In genomic region chr16:1007284-1007850, GRCh38 we compare ENCODE assay signal across 25 cellular contexts. TPM values are rescaled to one million over a fixed set of nuclear protein-coding genes. Genes with fewer than 3 reads are reported as not detected.
A peak's percentile ranks its signal among the peaks of the same experiment; 100 is the strongest.
DNase-seq lines count a peak whose midpoint lies in the region; ATAC-seq, FAIRE-seq and TF ChIP-seq lines count a peak whose summit lies in the region.
"Had no signal": no experiment of that assay in that cellular context is flagged by ENCODE, and none has a peak within 500 bp of the region (broad histone marks: within the 10 kb centered on the region; RNA-seq: fewer than 3 reads in every experiment).

No MANE protein-coding gene starts in this region.

- 0% methylated on average over 2 of the region's 16 CpGs for WGBS in HepG2 (ENCODE audit: low lambda C conversion rate)
- WGBS in right lobe of liver (ENCODE audit: insufficient coverage, low coverage, low lambda C conversion rate, missing lambda C conversion rate) = 0% methylated on average over 1 of the region's 16 CpGs
- 43 to 58% (median 45%) methylated on average over 7 to 16 of the region's 16 CpGs for WGBS in stomach, 5 donors

- no peak overlapping the region for H3K9ac ChIP-seq in HepG2 (ENCODE audit: insufficient read depth, low read depth, low read length)

- H3K4me2 ChIP-seq in HepG2 (ENCODE audit: low read depth, low read length) (no peak overlapping the region), PC-9 (peak overlapping the region; percentile 35; the same call in 1 of the 2 replicates)

- H3K27ac Mint-ChIP-seq in Caco-2 (ENCODE audit: unreplicated experiment) (no peak overlapping the region), glutamatergic neuron (ENCODE audit: unreplicated experiment) (no peak overlapping the region)
- H3K27ac Mint-ChIP-seq: CD8-positive, alpha-beta memory T cell had no signal

- H3K4me1 Mint-ChIP-seq in Caco-2 (ENCODE audit: low read depth, unreplicated experiment) (no peaks in the 10 kb centered on the region), glutamatergic neuron (ENCODE audit: low read depth, unreplicated experiment) (no peaks in the 10 kb centered on the region)

- H3K4me1 ChIP-seq in HepG2 (ENCODE audit: insufficient read depth, low read length) (no peaks in the 10 kb centered on the region), right lobe of liver (no peaks in the 10 kb centered on the region), PC-9 (replicated peaks; ENCODE audit: insufficient read depth) (peaks cover 28% of the 10 kb centered on the region), stomach (peaks cover 0 to 15% (median 9%) of the 10 kb centered on the region in 4 donors), Caco-2 (0 out of 2 replicates have a peak, but pooled peaks cover 6% of the 10 kb centered on the region)

- POLR2A ChIA-PET in HepG2 (lab: Yijun Ruan, JAX) = no interaction called here
- POLR2A ChIA-PET in PC-9 (lab: Charles Lee; ENCODE audit: unreplicated experiment) = interaction anchor here (0.6 kb wide), 1 partner anchor 13 kb away, joined by 3 read pairs; no protein-coding TSS in a partner anchor
- POLR2A ChIA-PET in Caco-2 (lab: Charles Lee) = no interaction called here

- H3K27me3 ChIP-seq in HepG2 (ENCODE audit: control insufficient read depth in 1 of 2, insufficient read depth in 2 of 2, low read length in 2 of 2) (peaks cover 31 to 85% of the 10 kb centered on the region in 2 experiments), right lobe of liver (no peaks in the 10 kb centered on the region), PC-9 (ENCODE audit: insufficient read depth, low read depth) (peaks cover 35% of the 10 kb centered on the region), stomach (peaks cover 2 to 56% (median 29%) of the 10 kb centered on the region in 3 donors), Caco-2 (replicated peaks; ENCODE audit: control insufficient read depth, insufficient read depth, low read length) (peaks cover 2% of the 10 kb centered on the region)

- no peak overlapping the region for H2AFZ ChIP-seq in HepG2 (ENCODE audit: low read length)
- H2AFZ ChIP-seq in PC-9 = no peak overlapping the region

- no peak for TF ChIP-seq CTCF in HepG2 (CRISPR knock-in tag; IDR thresholded peaks at IDR 0.05)
- no peak for TF ChIP-seq CTCF in right lobe of liver (IDR thresholded peaks at IDR 0.05)
- no peak for TF ChIP-seq CTCF in PC-9 (conservative IDR thresholded peaks at IDR 0.05)
- TF ChIP-seq CTCF in stomach (IDR thresholded peaks at IDR 0.05) = no peak
- TF ChIP-seq CTCF in Caco-2 (IDR thresholded peaks at IDR 0.05; ENCODE audit: insufficient read depth in 1 of 2, low read depth in 1 of 2, low read length in 1 of 2, severe bottlenecking in 1 of 2, unreplicated experiment in 1 of 2) = no peak
- TF ChIP-seq CTCF in glutamatergic neuron (IDR thresholded peaks at IDR 0.05; ENCODE audit: partially characterized antibody, unreplicated experiment) = no peak

- H3K9me3 ChIP-seq in HepG2 (ENCODE audit: low read length) (no peaks in the 10 kb centered on the region), right lobe of liver (no peaks in the 10 kb centered on the region), PC-9 (ENCODE audit: insufficient read depth, low read depth) (no peaks in the 10 kb centered on the region), stomach (no peaks in the 10 kb centered on the region), Caco-2 (no peaks in the 10 kb centered on the region)

- FAIRE-seq in HepG2 (lab: Jason Lieb, UNC) = no peak
- FAIRE-seq: K562 had no signal

- CTCF ChIA-PET in HepG2 (lab: Yijun Ruan, JAX; ENCODE audit: low intra/inter-chr PET ratio, low total read pairs) (no interaction called here), PC-9 (lab: Charles Lee) (interaction anchor here (0.6 kb wide), 1 partner anchor 11 kb away, joined by 3 read pairs; no protein-coding TSS in a partner anchor), Caco-2 (lab: Charles Lee) (no interaction called here)

- no peak overlapping the region for H3K27ac ChIP-seq in HepG2 (ENCODE audit: extremely low read length, insufficient read depth, low read length)
- no peak overlapping the region for H3K27ac ChIP-seq in right lobe of liver
- H3K27ac ChIP-seq in PC-9 = no peak overlapping the region
- H3K27ac ChIP-seq in stomach = no peak overlapping the region
- H3K27ac ChIP-seq: 22Rv1, C4-2B, SK-N-MC had no signal

- intact Hi-C loops in HepG2 (cut with micrococcal nuclease; ENCODE audit: unreplicated experiment) (no loop called here), right lobe of liver (cut with DNase I) (no loop called here), PC-9 (cut with micrococcal nuclease; ENCODE audit: unreplicated experiment) (no loop called here), stomach (cut with DNase I; ENCODE audit: low total_unique reads) (no loop called here), Caco-2 (cut with micrococcal nuclease; ENCODE audit: unreplicated experiment) (no loop called here)

- no peaks in the 10 kb centered on the region for H3K79me2 ChIP-seq in HepG2 (ENCODE audit: insufficient read depth, low read length)
- H3K79me2 ChIP-seq in PC-9 (ENCODE audit: low read depth) = no peaks in the 10 kb centered on the region

- DNase-seq in HepG2 (ENCODE audit: low spot score) = no peak
- no peak for DNase-seq in right lobe of liver
- DNase-seq in PC-9 = peak; percentile 67 to 90
- peak; percentile 11 for DNase-seq in glomerular visceral epithelial cell (ENCODE audit: extremely low spot score)
- DNase-seq in stomach = peak; percentile 55
- no peak for DNase-seq in Caco-2
- no peak for DNase-seq in glutamatergic neuron
- DNase-seq: AML-193; CD8-positive, alpha-beta memory T cell; EL; GF-D8; NCI-H1092; NCI-H1436; NCI-H187 treated with DMSO at 0.1 percent for 48 hours; NCI-H2227 treated with DMSO at 0.1 percent for 48 hours; NCI-H510A; NK-92 treated with Interleukin-12 subunit alpha and Interleukin-12 subunit beta, amount 100 ng/mL, for 24 hours; SHP77 treated with DMSO at 0.1 percent for 48 hours; SW 1271 had no signal

- no peaks in the 10 kb centered on the region for H3K36me3 Mint-ChIP-seq in Caco-2 (ENCODE audit: insufficient read depth, unreplicated experiment)
- no peaks in the 10 kb centered on the region for H3K36me3 Mint-ChIP-seq in glutamatergic neuron (ENCODE audit: unreplicated experiment)
- H3K36me3 Mint-ChIP-seq: CD8-positive, alpha-beta memory T cell had no signal

- no TSS peak for BruUV-seq in HepG2 (replicated peaks; lab: Mats Ljungman, UMichigan)
- BruUV-seq in PC-9 (replicated peaks; lab: Mats Ljungman, UMichigan) = no TSS peak
- no TSS peak for BruUV-seq in Caco-2 (replicated peaks; lab: Mats Ljungman, UMichigan)

- in situ Hi-C loops in HepG2 (cut with HindIII; ENCODE audit: extremely low pct_ligation_motif_present, low pct_unique_long_range_greater_than_20kb) = no loop called here

- peak; percentile 10; the same call in 1 of the 3 replicates for ATAC-seq in HepG2
- no peak for ATAC-seq in right lobe of liver
- ATAC-seq in GM19035 (IDR thresholded peaks at IDR 0.05; ENCODE audit: unreplicated experiment) = no peak
- ATAC-seq: K562 had no signal

- H3K4me3 ChIP-seq in HepG2 (replicated peaks in 1 of 3; ENCODE audit: insufficient read depth in 1 of 3, low read depth in 2 of 3, low read length in 3 of 3) (no peak overlapping the region), right lobe of liver (no peak overlapping the region), PC-9 (no peak overlapping the region), stomach (no peak overlapping the region), Caco-2 (ENCODE audit: low read depth, low read length) (no peak overlapping the region)
- H3K4me3 ChIP-seq: K562, SK-N-MC had no signal

- peaks cover 13% of the 10 kb centered on the region for H3K27me3 Mint-ChIP-seq in Caco-2 (ENCODE audit: insufficient read depth, unreplicated experiment)
- H3K27me3 Mint-ChIP-seq in glutamatergic neuron (ENCODE audit: unreplicated experiment) = peaks cover 5% of the 10 kb centered on the region

- H3K36me3 ChIP-seq in HepG2 (replicated peaks in 1 of 2; ENCODE audit: control insufficient read depth in 1 of 2, insufficient read depth in 2 of 2, low read length in 2 of 2) (no peaks in the 10 kb centered on the region), right lobe of liver (no peaks in the 10 kb centered on the region), PC-9 (ENCODE audit: low read depth) (no peaks in the 10 kb centered on the region), stomach (no peaks in the 10 kb centered on the region), Caco-2 (ENCODE audit: control insufficient read depth, insufficient read depth, low read length) (no peaks in the 10 kb centered on the region)

- H3K9me3 Mint-ChIP-seq in Caco-2 (ENCODE audit: unreplicated experiment) (no peaks in the 10 kb centered on the region), glutamatergic neuron (ENCODE audit: unreplicated experiment) (peaks cover 5% of the 10 kb centered on the region)
- H3K9me3 Mint-ChIP-seq: CD8-positive, alpha-beta memory T cell had no signal

- no peaks in the 10 kb centered on the region for H3K9me2 ChIP-seq in PC-9 (ENCODE audit: insufficient read depth)

- TF ChIP-seq EP300 in HepG2 (IDR thresholded peaks at IDR 0.05; ENCODE audit: low read depth in 2 of 2, low read length in 2 of 2) (no peak), HepG2 (CRISPR knock-in tag; IDR thresholded peaks at IDR 0.05; ENCODE audit: borderline replicate concordance) (no peak), stomach (IDR thresholded peaks at IDR 0.05) (no peak)

- H3K4me3 Mint-ChIP-seq in Caco-2 (ENCODE audit: unreplicated experiment) = no peak overlapping the region
- no peak overlapping the region for H3K4me3 Mint-ChIP-seq in glutamatergic neuron (ENCODE audit: unreplicated experiment)

- peaks cover 20% of the 10 kb centered on the region; the same call in 1 of the 2 replicates for H3F3A ChIP-seq in PC-9 (ENCODE audit: insufficient read depth, low read depth)

- TF ChIP-seq POLR2A in HepG2 (IDR thresholded peaks at IDR 0.05; ENCODE audit: insufficient read depth in 1 of 2, low read depth in 2 of 2, low read length in 2 of 2) (no peak), right lobe of liver (IDR thresholded peaks at IDR 0.05) (no peak), stomach (IDR thresholded peaks at IDR 0.05) (no peak)

- TF ChIP-seq RAD21 in HepG2 (CRISPR knock-in tag; IDR thresholded peaks at IDR 0.05) = no peak

- H4K20me1 ChIP-seq in HepG2 (ENCODE audit: insufficient read depth, low read length) = no peaks in the 10 kb centered on the region
- H4K20me1 ChIP-seq in PC-9 (ENCODE audit: insufficient read depth) = no peaks in the 10 kb centered on the region

RNA-seq across cellular contexts. Expression of gene SOX8, which starts 25.8 kb away (rescaled TPM):
- total RNA-seq in HepG2 (2016; rRNA removed; fragmentation: Illumina TruSeq; extraction: Trizol) (0.15 and 0.20 TPM in 2 replicates), right lobe of liver (under 1 TPM in 3 of 6 experiments, not detected in 3; 0.07 to 0.13 (median 0.09) TPM), PC-9 (2021) (not detected in 2 replicates), stomach (10 to 100 TPM in 1 of 5 donors, 1 to 10 TPM in 1, under 1 TPM in 1, not detected in 2; 0.45 to 15.1 (median 3.3) TPM), Caco-2 (2022) (0.86 and 1.2 TPM in 2 replicates), glutamatergic neuron (ENCODE audit: unreplicated experiment) (7.0 TPM)
- total RNA-seq in HepG2 (2016; cell fraction: cytosol; rRNA removed; fragmentation: Illumina TruSeq; extraction: Trizol; ENCODE audit: low read depth) = not detected in 2 replicates
- 0.21 and 0.28 TPM in 2 replicates for total RNA-seq in HepG2 (2016; cell fraction: insoluble cytoplasmic fraction; rRNA removed; fragmentation: Illumina TruSeq; extraction: Trizol)
- total RNA-seq in HepG2 (2016; cell fraction: membrane; rRNA removed; fragmentation: Illumina TruSeq; extraction: Trizol) = 0.19 and 0.31 TPM in 2 replicates
- total RNA-seq in HepG2 (2016; cell fraction: nucleus; rRNA removed; fragmentation: Illumina TruSeq; extraction: Trizol) = 0.22 TPM in 1 of 2 replicates, not detected in the other
- polyA plus RNA-seq in HepG2 (2011; rRNA removed) (0.28 and 0.34 TPM in 2 replicates), stomach (1 to 10 TPM in 1 of 3 donors, under 1 TPM in 1, not detected in 1; 0.50 to 1.1 TPM)
- 0.32 and 0.42 TPM in 2 replicates for polyA plus RNA-seq in HepG2 (2011; cell fraction: cytosol; rRNA removed)
- polyA plus RNA-seq in HepG2 (2011; cell fraction: nucleus; rRNA removed) = 3.2 and 3.6 TPM in 2 replicates
- 0.25 and 0.61 TPM in 2 replicates for polyA plus RNA-seq in HepG2 (2012)
- 0.06 and 0.08 TPM in 2 replicates for polyA plus RNA-seq in HepG2 (2016; cell fraction: cytosol; fragmentation: Illumina TruSeq; extraction: Trizol; ENCODE audit: low read depth)
- polyA plus RNA-seq in HepG2 (2016; cell fraction: insoluble cytoplasmic fraction; fragmentation: Illumina TruSeq; extraction: Trizol; ENCODE audit: low read depth) = 0.33 and 0.39 TPM in 2 replicates
- polyA plus RNA-seq in HepG2 (2016; cell fraction: membrane; fragmentation: Illumina TruSeq; extraction: Trizol; ENCODE audit: low read depth) = 0.20 TPM in 1 of 2 replicates, not detected in the other
- polyA plus RNA-seq in HepG2 (2016; cell fraction: nucleus; fragmentation: Illumina TruSeq; extraction: Trizol; ENCODE audit: insufficient read depth, low read depth) = 0.55 and 0.61 TPM in 2 replicates
- polyA minus RNA-seq in HepG2 (2011; rRNA and poly(A)+ RNA removed; ENCODE audit: low replicate concordance) = 0.09 and 0.42 TPM in 2 replicates
- polyA minus RNA-seq in HepG2 (2011; cell fraction: cytosol; rRNA and poly(A)+ RNA removed) = 0.30 TPM in 1 of 2 replicates, not detected in the other
- 0.25 and 0.39 TPM in 2 replicates for polyA minus RNA-seq in HepG2 (2011; cell fraction: nucleus; rRNA and poly(A)+ RNA removed)
- polyA plus RNA-seq: AG04450 had no signal

RNA-seq across cellular contexts. Expression of gene LMF1, which starts 36.6 kb away (rescaled TPM):
- total RNA-seq in HepG2 (2016; rRNA removed; fragmentation: Illumina TruSeq; extraction: Trizol) = 2.3 and 6.8 TPM in 2 replicates
- 23.4 and 25.3 TPM in 2 replicates for total RNA-seq in HepG2 (2016; cell fraction: cytosol; rRNA removed; fragmentation: Illumina TruSeq; extraction: Trizol; ENCODE audit: low read depth)
- total RNA-seq in HepG2 (2016; cell fraction: insoluble cytoplasmic fraction; rRNA removed; fragmentation: Illumina TruSeq; extraction: Trizol) = 1.7 and 5.9 TPM in 2 replicates
- 6.7 and 7.2 TPM in 2 replicates for total RNA-seq in HepG2 (2016; cell fraction: membrane; rRNA removed; fragmentation: Illumina TruSeq; extraction: Trizol)
- total RNA-seq in HepG2 (2016; cell fraction: nucleus; rRNA removed; fragmentation: Illumina TruSeq; extraction: Trizol) = 6.8 and 8.9 TPM in 2 replicates
- polyA plus RNA-seq in HepG2 (2011; rRNA removed) = 8.5 and 13.7 TPM in 2 replicates
- 6.6 and 9.1 TPM in 2 replicates for polyA plus RNA-seq in HepG2 (2011; cell fraction: cytosol; rRNA removed)
- polyA plus RNA-seq in HepG2 (2011; cell fraction: nucleus; rRNA removed) = 21.9 and 22.4 TPM in 2 replicates
- polyA plus RNA-seq in HepG2 (2012) = 7.4 and 13.7 TPM in 2 replicates
- 1.2 and 1.4 TPM in 2 replicates for polyA plus RNA-seq in HepG2 (2016; cell fraction: cytosol; fragmentation: Illumina TruSeq; extraction: Trizol; ENCODE audit: low read depth)
- polyA plus RNA-seq in HepG2 (2016; cell fraction: insoluble cytoplasmic fraction; fragmentation: Illumina TruSeq; extraction: Trizol; ENCODE audit: low read depth) = 1.7 and 1.8 TPM in 2 replicates
- polyA plus RNA-seq in HepG2 (2016; cell fraction: membrane; fragmentation: Illumina TruSeq; extraction: Trizol; ENCODE audit: low read depth) = 1.1 and 1.4 TPM in 2 replicates
- 9.6 and 11.1 TPM in 2 replicates for polyA plus RNA-seq in HepG2 (2016; cell fraction: nucleus; fragmentation: Illumina TruSeq; extraction: Trizol; ENCODE audit: insufficient read depth, low read depth)
- 30.2 and 40.1 TPM in 2 replicates for polyA minus RNA-seq in HepG2 (2011; rRNA and poly(A)+ RNA removed; ENCODE audit: low replicate concordance)
- polyA minus RNA-seq in HepG2 (2011; cell fraction: cytosol; rRNA and poly(A)+ RNA removed) = 10.7 and 15.0 TPM in 2 replicates
- polyA minus RNA-seq in HepG2 (2011; cell fraction: nucleus; rRNA and poly(A)+ RNA removed) = 13.4 and 17.4 TPM in 2 replicates
- total RNA-seq in right lobe of liver = 10 to 100 TPM; 10.9 to 20.0 (median 13.8) TPM
- total RNA-seq in PC-9 (2021) = 31.3 and 35.6 TPM in 2 replicates
- total RNA-seq in stomach = 100 to 1,000 TPM in 1 of 5 donors, 10 to 100 TPM in 3, 1 to 10 TPM in 1; 7.6 to 121 (median 13.0) TPM
- 10 to 100 TPM; 15.3 to 25.5 (median 16.3) TPM for polyA plus RNA-seq in stomach
- total RNA-seq in Caco-2 (2022) = 8.8 and 12.3 TPM in 2 replicates
- total RNA-seq in glutamatergic neuron (ENCODE audit: unreplicated experiment) = 17.4 TPM

Comparison
In these comparisons a context has a peak if more than half of its experiments do, and no peak if none do; other contexts are left out.
1. DNase-seq: peak in PC-9 (2 of 2), glomerular visceral epithelial cell (single experiment) and stomach (single experiment); none in HepG2 (single experiment), right lobe of liver (0 of 3), Caco-2 (0 of 2) and glutamatergic neuron (single experiment).